ENCODE assay signal across 22 cellular contexts in genomic region chr20:22773326-22773725, GRCh38.
DNase-seq lines count a peak whose midpoint lies in the region; ATAC-seq, FAIRE-seq and TF ChIP-seq lines count a peak whose summit lies in the region.
"Had no signal": no experiment of that assay in that cellular context is flagged by ENCODE, and none has a peak within 500 bp of the region (broad histone marks: within the 10 kb centered on the region; RNA-seq: fewer than 3 reads in every experiment).

No MANE protein-coding gene starts in this region.

- peak; percentile 64 for DNase-seq in RCC 7860 (ENCODE audit: low spot score)
- peak; percentile 66 for DNase-seq in epithelial cell of proximal tubule (ENCODE audit: low read depth)
- DNase-seq in kidney tubule cell (ENCODE audit: low spot score) = peak; percentile 81
- no peak for DNase-seq in DMS153 (lab: John Stamatoyannopoulos, UW)
- DNase-seq in activated T-cell treated with anti-CD3 and anti-CD28 coated beads, Interleukin-2, amount 50 U/mL, for 24 hours = no peak
- no peak for DNase-seq in midbrain (lab: John Stamatoyannopoulos, UW)
- DNase-seq: CD8-positive, alpha-beta memory T cell; DMS79; GOT3; HCEC 1CT; NCI-H1105; NCI-H2029 treated with DMSO at 0.1 percent for 48 hours; NCI-H226; NCI-H510A treated with DMSO at 0.1 percent for 48 hours; NCI-H774; NK-92 treated with Interleukin-12 subunit alpha and Interleukin-12 subunit beta, amount 100 ng/mL, for 24 hours had no signal

- H3K27me3 Mint-ChIP-seq in activated T-cell treated with anti-CD3 and anti-CD28 coated beads, Interleukin-2, amount 50 U/mL, for 24 hours = no peaks in the 10 kb centered on the region
- H3K27me3 Mint-ChIP-seq: IgD-negative memory B cell had no signal

- peaks cover 3% of the 10 kb centered on the region for H3K9me3 Mint-ChIP-seq in activated T-cell treated with anti-CD3 and anti-CD28 coated beads, Interleukin-2, amount 50 U/mL, for 24 hours

- H3K4me1 Mint-ChIP-seq in activated T-cell treated with anti-CD3 and anti-CD28 coated beads, Interleukin-2, amount 50 U/mL, for 24 hours (ENCODE audit: low read depth) = no peaks in the 10 kb centered on the region
- H3K4me1 Mint-ChIP-seq: CD8-positive, alpha-beta memory T cell; IgD-negative memory B cell had no signal

- H3K4me3 Mint-ChIP-seq in activated T-cell treated with anti-CD3 and anti-CD28 coated beads, Interleukin-2, amount 50 U/mL, for 24 hours = no peak overlapping the region
- H3K4me3 Mint-ChIP-seq: CD8-positive, alpha-beta memory T cell; IgD-negative memory B cell had no signal

- H3K27ac Mint-ChIP-seq in activated T-cell treated with anti-CD3 and anti-CD28 coated beads, Interleukin-2, amount 50 U/mL, for 24 hours = no peak overlapping the region
- H3K27ac Mint-ChIP-seq: CD8-positive, alpha-beta memory T cell; IgD-negative memory B cell had no signal

- H3K4me3 ChIP-seq in epithelial cell of proximal tubule (ENCODE audit: low read depth, low read length) = no peak overlapping the region
- H3K4me3 ChIP-seq: BLaER1 treated with 17β-estradiol and CSF1 and Interleukin-3, amounts not matched to agents 10 nM and 100 nM had no signal

- peak; percentile 90 for FAIRE-seq in RCC 7860 (lab: Jason Lieb, UNC)
- FAIRE-seq: D721Med had no signal

- no peak for ATAC-seq in HG02610 (IDR thresholded peaks at IDR 0.05; ENCODE audit: unreplicated experiment)
- ATAC-seq: Panc1, Right ventricle myocardium inferior had no signal

- no peaks in the 10 kb centered on the region for H3K36me3 Mint-ChIP-seq in activated T-cell treated with anti-CD3 and anti-CD28 coated beads, Interleukin-2, amount 50 U/mL, for 24 hours (ENCODE audit: low read depth)
- H3K36me3 Mint-ChIP-seq: CD8-positive, alpha-beta memory T cell; IgD-negative memory B cell had no signal

- TF ChIP-seq CTCF in epithelial cell of proximal tubule (conservative IDR thresholded peaks at IDR 0.05; ENCODE audit: low read depth, low read length) = no peak

Comparison
In these comparisons a context has a peak if more than half of its experiments do, and no peak if none do; other contexts are left out.
1. DNase-seq: peak in RCC 7860 (single experiment), epithelial cell of proximal tubule (single experiment) and kidney tubule cell (single experiment); none in DMS153 (single experiment), activated T-cell treated with anti-CD3 and anti-CD28 coated beads, Interleukin-2, amount 50 U/mL, for 24 hours (single experiment) and midbrain (single experiment).